ENCODE assay signal across 1 cellular context in the genomic region with DNA sequence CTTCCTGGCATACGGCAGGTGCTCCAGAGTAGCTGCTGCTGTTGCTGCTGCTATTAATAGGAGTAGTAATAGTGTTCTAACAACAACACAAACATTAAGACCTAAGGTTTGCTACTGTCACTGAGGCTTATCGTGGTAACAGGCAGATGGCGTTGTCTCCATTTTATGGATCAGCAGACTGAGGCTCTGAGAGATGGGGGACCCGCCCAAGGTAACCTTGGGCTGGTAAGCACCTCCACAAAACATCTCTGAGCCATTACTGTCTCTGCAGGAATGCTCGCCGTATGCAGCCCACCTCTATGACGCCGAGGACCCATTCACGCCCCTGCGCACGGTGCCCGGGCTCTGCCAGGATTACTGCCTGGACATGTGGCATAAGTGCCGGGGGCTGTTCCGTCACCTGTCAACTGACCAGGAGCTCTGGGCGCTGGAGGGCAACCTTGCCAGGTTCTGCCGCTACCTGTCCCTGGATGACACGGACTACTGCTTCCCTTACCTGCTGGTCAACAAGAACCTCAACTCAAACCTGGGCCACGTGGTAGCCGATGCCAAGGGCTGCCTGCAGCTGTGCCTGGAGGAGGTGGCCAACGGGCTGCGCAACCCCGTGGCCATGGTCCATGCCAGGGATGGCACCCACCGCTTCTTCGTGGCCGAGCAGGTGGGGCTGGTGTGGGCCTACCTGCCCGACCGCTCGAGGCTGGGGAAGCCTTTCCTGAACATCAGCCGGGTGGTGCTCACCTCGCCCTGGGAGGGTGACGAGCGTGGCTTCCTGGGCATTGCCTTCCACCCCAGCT.
TF ChIP-seq lines count a peak whose summit lies in the region.

No MANE protein-coding gene starts in this region.

TF ChIP-seq in IMR-90, 13 proteins besides CTCF, POLR2A, EP300 and RAD21:
- no peak for TF ChIP-seq SMC3 (IDR thresholded peaks at IDR 0.05; ENCODE audit: low read depth, low read length)
- TF ChIP-seq, protein P1, sequence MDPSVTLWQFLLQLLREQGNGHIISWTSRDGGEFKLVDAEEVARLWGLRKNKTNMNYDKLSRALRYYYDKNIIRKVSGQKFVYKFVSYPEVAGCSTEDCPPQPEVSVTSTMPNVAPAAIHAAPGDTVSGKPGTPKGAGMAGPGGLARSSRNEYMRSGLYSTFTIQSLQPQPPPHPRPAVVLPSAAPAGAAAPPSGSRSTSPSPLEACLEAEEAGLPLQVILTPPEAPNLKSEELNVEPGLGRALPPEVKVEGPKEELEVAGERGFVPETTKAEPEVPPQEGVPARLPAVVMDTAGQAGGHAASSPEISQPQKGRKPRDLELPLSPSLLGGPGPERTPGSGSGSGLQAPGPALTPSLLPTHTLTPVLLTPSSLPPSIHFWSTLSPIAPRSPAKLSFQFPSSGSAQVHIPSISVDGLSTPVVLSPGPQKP (IDR thresholded peaks at IDR 0.05; ENCODE audit: borderline replicate concordance, low read depth, low read length) = no peak
- no peak for TF ChIP-seq FOS (IDR thresholded peaks at IDR 0.05; ENCODE audit: low read depth, low read length)
- no peak for TF ChIP-seq RCOR1 (IDR thresholded peaks at IDR 0.05; ENCODE audit: insufficient replicate concordance, low read length)
- no peak for TF ChIP-seq MXI1 (IDR thresholded peaks at IDR 0.05; ENCODE audit: borderline replicate concordance, low read depth, low read length)
- no peak for TF ChIP-seq RFX5 (IDR thresholded peaks at IDR 0.05; ENCODE audit: low read depth, low read length)
- TF ChIP-seq, protein P2, sequence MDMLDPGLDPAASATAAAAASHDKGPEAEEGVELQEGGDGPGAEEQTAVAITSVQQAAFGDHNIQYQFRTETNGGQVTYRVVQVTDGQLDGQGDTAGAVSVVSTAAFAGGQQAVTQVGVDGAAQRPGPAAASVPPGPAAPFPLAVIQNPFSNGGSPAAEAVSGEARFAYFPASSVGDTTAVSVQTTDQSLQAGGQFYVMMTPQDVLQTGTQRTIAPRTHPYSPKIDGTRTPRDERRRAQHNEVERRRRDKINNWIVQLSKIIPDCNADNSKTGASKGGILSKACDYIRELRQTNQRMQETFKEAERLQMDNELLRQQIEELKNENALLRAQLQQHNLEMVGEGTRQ (IDR thresholded peaks at IDR 0.05; ENCODE audit: low read depth, low read length) = no peak
- no peak for TF ChIP-seq BHLHE40 (IDR thresholded peaks at IDR 0.05; ENCODE audit: low read depth, low read length)
- TF ChIP-seq CHD1 (IDR thresholded peaks at IDR 0.05; ENCODE audit: low read depth, low read length) = no peak
- no peak for TF ChIP-seq MAZ (IDR thresholded peaks at IDR 0.05; ENCODE audit: borderline replicate concordance, low read depth, low read length)
- TF ChIP-seq MAFK (IDR thresholded peaks at IDR 0.05; ENCODE audit: low read depth, low read length) = no peak
- no peak for TF ChIP-seq CEBPB (IDR thresholded peaks at IDR 0.05; ENCODE audit: low read depth, low read length)
- no peak for TF ChIP-seq NFE2L2 (IDR thresholded peaks at IDR 0.05; ENCODE audit: low read depth, low read length)
